ENCODE assay signal across 8 cellular contexts in the genomic region with DNA sequence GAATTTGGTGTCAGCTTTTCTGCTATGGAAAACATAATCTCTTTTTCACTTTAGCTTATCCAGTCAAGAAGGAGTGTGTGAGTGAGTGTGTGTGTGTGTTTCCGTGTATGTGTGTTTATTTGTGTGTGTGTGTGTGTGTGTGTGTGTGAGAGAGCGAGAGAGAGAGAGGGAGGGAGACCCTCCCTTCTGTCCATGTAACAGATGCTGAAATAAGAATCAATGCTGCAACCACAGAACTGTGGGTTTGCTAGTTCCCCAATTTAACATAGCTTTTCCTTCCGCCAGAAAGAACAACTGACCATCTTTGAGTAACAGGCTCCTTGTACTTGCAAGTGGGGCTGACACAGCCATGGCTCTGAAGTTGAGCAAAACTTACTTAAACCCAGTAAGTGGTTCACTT. TPM values are rescaled to one million over a fixed set of nuclear protein-coding genes. Genes with fewer than 3 reads are reported as not detected.
DNase-seq lines count a peak whose midpoint lies in the region; ATAC-seq and TF ChIP-seq lines count a peak whose summit lies in the region.

No MANE protein-coding gene starts in this region.

- DNase-seq in mucosa of descending colon (peak in 1 of 3 donors; percentile 42), prostate gland (ENCODE audit: low spot score) (no peak), NCI-H1092 (lab: John Stamatoyannopoulos, UW) (no peak), glomerular visceral epithelial cell (ENCODE audit: extremely low spot score) (no peak)
- DNase-seq in stimulated activated CD4-positive, alpha-beta T cell treated with anti-CD3 and anti-CD28 coated beads, Interleukin-15, amount 100 ng/mL, for 24 hours: no peak

- H3K27me3 ChIP-seq in prostate gland (replicated peaks; ENCODE audit: insufficient read depth): no peaks in the 10 kb centered on the region

- TF ChIP-seq CTCF in mucosa of descending colon (IDR thresholded peaks at IDR 0.05) (no peak), prostate gland (IDR thresholded peaks at IDR 0.05) (no peak)

- intact Hi-C loops in mucosa of descending colon (cut with DNase I, micrococcal nuclease) (no loop called here), prostate gland (cut with DNase I) (no loop called here)

- H3K36me3 ChIP-seq in mucosa of descending colon (ENCODE audit: low read depth): no peaks in the 10 kb centered on the region
- H3K36me3 ChIP-seq in prostate gland: no peaks in the 10 kb centered on the region

- no peak overlapping the region for H3K4me3 ChIP-seq in mucosa of descending colon
- no peak overlapping the region for H3K4me3 ChIP-seq in prostate gland

- WGBS in prostate gland: 68% methylated on average over 3 of the region's 3 CpGs

- H3K4me1 ChIP-seq in mucosa of descending colon (ENCODE audit: low read depth) (no peaks in the 10 kb centered on the region), prostate gland (replicated peaks) (no peaks in the 10 kb centered on the region)

- ATAC-seq in GM18519 (IDR thresholded peaks at IDR 0.05; ENCODE audit: low FRiP score, unreplicated experiment): peak; percentile 37
- peak; percentile 25 for ATAC-seq in HG02763 (IDR thresholded peaks at IDR 0.05; ENCODE audit: unreplicated experiment)
- peak; percentile 63 for ATAC-seq in mucosa of descending colon

- TF ChIP-seq POLR2A in Raji (IDR thresholded peaks at IDR 0.05; ENCODE audit: insufficient read depth, low read depth, low read length): 0 out of 2 replicates have a peak, but pooled peaks have one; percentile 13
- TF ChIP-seq POLR2A in prostate gland (IDR thresholded peaks at IDR 0.05): no peak

- H3K9me3 ChIP-seq in mucosa of descending colon: no peaks in the 10 kb centered on the region
- H3K9me3 ChIP-seq in prostate gland: no peaks in the 10 kb centered on the region

- H3K27ac ChIP-seq in prostate gland: no peak overlapping the region

RNA-seq across cellular contexts. Expression of a gene that starts 5.2 kb away (rescaled TPM):
- 10 to 100 TPM; 15.7 to 53.3 (median 35.1) TPM for total RNA-seq in mucosa of descending colon
- 100 to 1,000 TPM in 1 of 2 donors, 10 to 100 TPM in 1; 58.1 to 177 TPM for total RNA-seq in prostate gland

RNA-seq across cellular contexts. Expression of a gene that starts 35.0 kb away (rescaled TPM):
- total RNA-seq in mucosa of descending colon (not detected), prostate gland (1 to 10 TPM; 1.0 to 1.7 TPM)
